ENCODE assay signal across 1 cellular context in the genomic region with DNA sequence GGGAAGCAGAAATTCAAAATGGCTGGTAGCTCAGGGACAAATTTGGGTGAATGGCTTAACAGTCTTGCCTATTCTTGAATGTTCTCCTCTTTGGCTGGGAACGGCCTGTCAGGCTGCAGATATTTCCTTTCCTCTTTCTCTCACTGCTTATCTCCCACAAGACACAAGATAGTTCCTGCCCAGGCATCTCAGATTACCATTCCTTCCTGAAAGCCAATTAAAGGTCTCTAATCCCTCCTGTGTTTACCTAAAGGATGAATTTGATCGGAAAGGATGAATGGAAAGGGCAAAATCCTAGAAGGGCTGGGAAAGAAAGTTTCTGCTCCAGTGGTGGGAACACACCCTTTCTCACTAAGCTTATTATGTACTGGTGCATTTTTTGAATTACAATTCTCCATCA.
TF ChIP-seq lines count a peak whose summit lies in the region.

No MANE protein-coding gene starts in this region.

TF ChIP-seq in IMR-90, 13 proteins besides CTCF, POLR2A, EP300 and RAD21 (continued from another document):
- TF ChIP-seq BHLHE40 (IDR thresholded peaks at IDR 0.05; ENCODE audit: low read depth, low read length): no peak
